Comparison of ENCODE assay signal across 1 cellular context in the genomic region with DNA sequence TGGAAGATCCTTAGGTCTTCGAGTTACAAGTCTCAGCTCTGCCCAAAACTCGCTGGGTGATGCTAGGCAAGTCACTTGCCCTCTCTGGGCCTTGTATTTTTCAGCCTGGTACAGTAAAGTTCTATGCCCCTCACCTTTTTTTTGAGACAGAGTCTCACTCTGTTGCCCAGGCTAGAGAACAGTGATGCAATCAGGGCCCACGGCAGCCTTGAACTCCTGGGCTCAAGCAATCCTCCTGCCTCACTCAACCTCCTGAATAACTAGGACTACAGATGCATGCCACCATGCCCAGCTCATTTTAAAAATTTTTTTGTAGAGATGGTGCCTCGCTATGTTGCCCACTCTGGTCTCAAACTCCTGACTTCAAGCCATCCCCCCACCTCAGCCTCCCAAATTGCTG.
A peak's percentile ranks its signal among the peaks of the same experiment; 100 is the strongest.
TF ChIP-seq lines count a peak whose summit lies in the region.

No MANE protein-coding gene starts in this region.

TF ChIP-seq in HepG2, 621 proteins besides CTCF, POLR2A, EP300 and RAD21:
- no peak for TF ChIP-seq ZNF484 (CRISPR knock-in tag; IDR thresholded peaks at IDR 0.05; ENCODE audit: borderline replicate concordance, low read depth)
- TF ChIP-seq CEBPB (IDR thresholded peaks at IDR 0.05; ENCODE audit: borderline replicate concordance, low read depth, low read length): peak; percentile 53; the same call in 1 of the 2 replicates
- peak; percentile 38; the same call in 1 of the 2 replicates for TF ChIP-seq CEBPG (CRISPR knock-in tag; IDR thresholded peaks at IDR 0.05)
- TF ChIP-seq ZNF207 (IDR thresholded peaks at IDR 0.05; ENCODE audit: borderline replicate concordance): no peak
- TF ChIP-seq, protein P1, sequence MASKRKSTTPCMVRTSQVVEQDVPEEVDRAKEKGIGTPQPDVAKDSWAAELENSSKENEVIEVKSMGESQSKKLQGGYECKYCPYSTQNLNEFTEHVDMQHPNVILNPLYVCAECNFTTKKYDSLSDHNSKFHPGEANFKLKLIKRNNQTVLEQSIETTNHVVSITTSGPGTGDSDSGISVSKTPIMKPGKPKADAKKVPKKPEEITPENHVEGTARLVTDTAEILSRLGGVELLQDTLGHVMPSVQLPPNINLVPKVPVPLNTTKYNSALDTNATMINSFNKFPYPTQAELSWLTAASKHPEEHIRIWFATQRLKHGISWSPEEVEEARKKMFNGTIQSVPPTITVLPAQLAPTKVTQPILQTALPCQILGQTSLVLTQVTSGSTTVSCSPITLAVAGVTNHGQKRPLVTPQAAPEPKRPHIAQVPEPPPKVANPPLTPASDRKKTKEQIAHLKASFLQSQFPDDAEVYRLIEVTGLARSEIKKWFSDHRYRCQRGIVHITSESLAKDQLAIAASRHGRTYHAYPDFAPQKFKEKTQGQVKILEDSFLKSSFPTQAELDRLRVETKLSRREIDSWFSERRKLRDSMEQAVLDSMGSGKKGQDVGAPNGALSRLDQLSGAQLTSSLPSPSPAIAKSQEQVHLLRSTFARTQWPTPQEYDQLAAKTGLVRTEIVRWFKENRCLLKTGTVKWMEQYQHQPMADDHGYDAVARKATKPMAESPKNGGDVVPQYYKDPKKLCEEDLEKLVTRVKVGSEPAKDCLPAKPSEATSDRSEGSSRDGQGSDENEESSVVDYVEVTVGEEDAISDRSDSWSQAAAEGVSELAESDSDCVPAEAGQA (IDR thresholded peaks at IDR 0.05; ENCODE audit: low read depth): no peak
- TF ChIP-seq, protein P1 (CRISPR knock-in tag; IDR thresholded peaks at IDR 0.05; ENCODE audit: borderline replicate concordance): no peak
- peak; percentile 84 for TF ChIP-seq ZNF768 (CRISPR knock-in tag; IDR thresholded peaks at IDR 0.05)
- TF ChIP-seq ZNF121 (CRISPR knock-in tag; IDR thresholded peaks at IDR 0.05): peak; percentile 73
- no peak for TF ChIP-seq PRMT3 (CRISPR knock-in tag; IDR thresholded peaks at IDR 0.05; ENCODE audit: borderline replicate concordance, low read depth)
- TF ChIP-seq BRF2 (CRISPR knock-in tag; IDR thresholded peaks at IDR 0.05): no peak
- TF ChIP-seq LCORL (IDR thresholded peaks at IDR 0.05): no peak
- TF ChIP-seq LCORL (CRISPR knock-in tag; IDR thresholded peaks at IDR 0.05): no peak
- TF ChIP-seq RFXAP (CRISPR knock-in tag; IDR thresholded peaks at IDR 0.05; ENCODE audit: borderline replicate concordance): no peak
